11 cellular contexts compared by ENCODE assay signal in genomic region chr2:24702800-24703199, GRCh38.
A peak's percentile ranks its signal among the peaks of the same experiment; 100 is the strongest.
DNase-seq lines count a peak whose midpoint lies in the region; TF ChIP-seq lines count a peak whose summit lies in the region.
"Had no signal": no experiment of that assay in that cellular context is flagged by ENCODE, and none has a peak within 500 bp of the region (broad histone marks: within the 10 kb centered on the region; RNA-seq: fewer than 3 reads in every experiment).

No MANE protein-coding gene starts in this region.

- no peaks in the 10 kb centered on the region for H3K9me3 ChIP-seq in A673 (ENCODE audit: low read depth, low read length, poor library complexity, severe bottlenecking)
- no peaks in the 10 kb centered on the region for H3K9me3 ChIP-seq in adipocyte (ENCODE audit: control insufficient read depth, low read length)
- no peaks in the 10 kb centered on the region for H3K9me3 ChIP-seq in MG63

- TF ChIP-seq CTCF in A673 (conservative IDR thresholded peaks at IDR 0.05; ENCODE audit: low read depth, low read length), result no peak

- CTCF ChIA-PET in A673 (lab: Charles Lee), result no interaction called here

- H3K36me3 ChIP-seq in A673 (ENCODE audit: insufficient read depth, low read length, poor library complexity, severe bottlenecking) (no peaks in the 10 kb centered on the region), adipocyte (ENCODE audit: control insufficient read depth, insufficient read depth, low read length, severe bottlenecking) (peaks cover 20% of the 10 kb centered on the region), MG63 (no peaks in the 10 kb centered on the region)

- H3K27me3 ChIP-seq in A673 (replicated peaks; ENCODE audit: insufficient read depth, low read depth, low read length, poor library complexity), result no peaks in the 10 kb centered on the region
- no peaks in the 10 kb centered on the region for H3K27me3 ChIP-seq in adipocyte (replicated peaks; ENCODE audit: control insufficient read depth, insufficient read depth, low read length)
- H3K27me3 ChIP-seq in MG63, result no peaks in the 10 kb centered on the region

- no peak overlapping the region for H3K4me3 ChIP-seq in A673 (ENCODE audit: low read depth, low read length, poor library complexity, severe bottlenecking)
- no peak overlapping the region for H3K4me3 ChIP-seq in adipocyte (ENCODE audit: low read length)
- no peak overlapping the region for H3K4me3 ChIP-seq in MG63

- H3K9ac ChIP-seq in adipocyte (ENCODE audit: low read length), result no peak overlapping the region

- peak; percentile 10 for DNase-seq in A673 (ENCODE audit: low spot score)
- DNase-seq in H4 (ENCODE audit: low spot score), result peak; percentile 35
- DNase-seq in adipocyte (ENCODE audit: low read depth), result peak; percentile 69
- peak; percentile 40 for DNase-seq in hepatic stellate cell (ENCODE audit: low spot score)
- no peak for DNase-seq in MG63
- no peak for DNase-seq in DMS 273 treated with DMSO at 0.1 percent for 48 hours (lab: John Stamatoyannopoulos, UW)
- no peak for DNase-seq in NCI-H2196 treated with DMSO at 0.1 percent for 48 hours (lab: John Stamatoyannopoulos, UW; ENCODE audit: unreplicated experiment)
- no peak for DNase-seq in stimulated activated CD4-positive, alpha-beta T cell treated with anti-CD3 and anti-CD28 coated beads, Interleukin-4, amount 100 ng/mL, for 1 hour
- DNase-seq: activated CD8-positive, alpha-beta memory T cell treated with anti-CD3 and anti-CD28 coated beads, Interleukin-2, amount 50 U/mL, for 4 hours; CD8-positive, alpha-beta memory T cell; midbrain had no signal

- BruUV-seq in A673 (replicated peaks; lab: Mats Ljungman, UMichigan), result no TSS peak

- H3K4me1 ChIP-seq in A673 (ENCODE audit: insufficient read depth, low read length, poor library complexity, severe bottlenecking), result no peaks in the 10 kb centered on the region
- peaks cover 10% of the 10 kb centered on the region for H3K4me1 ChIP-seq in adipocyte (ENCODE audit: control insufficient read depth, insufficient read depth, low read length)

- no peak overlapping the region for H3K27ac ChIP-seq in A673 (ENCODE audit: low read depth, low read length, poor library complexity, severe bottlenecking)

- intact Hi-C loops in A673 (cut with micrococcal nuclease; ENCODE audit: unreplicated experiment), result no loop called here

- POLR2A ChIA-PET in A673 (lab: Charles Lee; ENCODE audit: low non-redundant PET), result no interaction called here

Comparison
In these comparisons a context has a peak if more than half of its experiments do, and no peak if none do; other contexts are left out.
1. DNase-seq: peak in A673 (single experiment), H4 (single experiment), adipocyte (single experiment) and hepatic stellate cell (single experiment); none in MG63 (single experiment), DMS 273 treated with DMSO at 0.1 percent for 48 hours (single experiment), NCI-H2196 treated with DMSO at 0.1 percent for 48 hours (single experiment) and stimulated activated CD4-positive, alpha-beta T cell treated with anti-CD3 and anti-CD28 coated beads, Interleukin-4, amount 100 ng/mL, for 1 hour (single experiment).